1 cellular context compared by ENCODE assay signal in the genomic region with DNA sequence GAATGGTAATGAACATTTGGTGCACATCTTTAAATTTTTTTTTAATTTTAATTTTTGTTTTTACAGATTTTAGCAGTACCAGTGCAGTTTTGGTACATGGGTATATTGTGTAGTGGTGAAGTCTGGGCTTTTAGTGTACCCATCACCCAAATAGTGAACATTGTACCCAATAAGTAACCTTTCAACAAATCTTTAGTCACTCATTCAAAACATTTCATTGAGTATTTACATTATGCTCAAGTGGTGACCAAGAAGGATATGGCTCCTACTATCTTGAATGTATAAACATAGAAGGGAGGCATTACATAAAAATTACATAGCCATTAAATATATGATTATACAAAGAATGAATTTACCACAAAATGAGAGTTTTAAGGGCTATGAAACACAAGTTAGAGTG.
TF ChIP-seq lines count a peak whose summit lies in the region.

No MANE protein-coding gene starts in this region.

TF ChIP-seq in HepG2, 621 proteins besides CTCF, POLR2A, EP300 and RAD21 (continued from another document and continues in another):
- TF ChIP-seq, protein P1, sequence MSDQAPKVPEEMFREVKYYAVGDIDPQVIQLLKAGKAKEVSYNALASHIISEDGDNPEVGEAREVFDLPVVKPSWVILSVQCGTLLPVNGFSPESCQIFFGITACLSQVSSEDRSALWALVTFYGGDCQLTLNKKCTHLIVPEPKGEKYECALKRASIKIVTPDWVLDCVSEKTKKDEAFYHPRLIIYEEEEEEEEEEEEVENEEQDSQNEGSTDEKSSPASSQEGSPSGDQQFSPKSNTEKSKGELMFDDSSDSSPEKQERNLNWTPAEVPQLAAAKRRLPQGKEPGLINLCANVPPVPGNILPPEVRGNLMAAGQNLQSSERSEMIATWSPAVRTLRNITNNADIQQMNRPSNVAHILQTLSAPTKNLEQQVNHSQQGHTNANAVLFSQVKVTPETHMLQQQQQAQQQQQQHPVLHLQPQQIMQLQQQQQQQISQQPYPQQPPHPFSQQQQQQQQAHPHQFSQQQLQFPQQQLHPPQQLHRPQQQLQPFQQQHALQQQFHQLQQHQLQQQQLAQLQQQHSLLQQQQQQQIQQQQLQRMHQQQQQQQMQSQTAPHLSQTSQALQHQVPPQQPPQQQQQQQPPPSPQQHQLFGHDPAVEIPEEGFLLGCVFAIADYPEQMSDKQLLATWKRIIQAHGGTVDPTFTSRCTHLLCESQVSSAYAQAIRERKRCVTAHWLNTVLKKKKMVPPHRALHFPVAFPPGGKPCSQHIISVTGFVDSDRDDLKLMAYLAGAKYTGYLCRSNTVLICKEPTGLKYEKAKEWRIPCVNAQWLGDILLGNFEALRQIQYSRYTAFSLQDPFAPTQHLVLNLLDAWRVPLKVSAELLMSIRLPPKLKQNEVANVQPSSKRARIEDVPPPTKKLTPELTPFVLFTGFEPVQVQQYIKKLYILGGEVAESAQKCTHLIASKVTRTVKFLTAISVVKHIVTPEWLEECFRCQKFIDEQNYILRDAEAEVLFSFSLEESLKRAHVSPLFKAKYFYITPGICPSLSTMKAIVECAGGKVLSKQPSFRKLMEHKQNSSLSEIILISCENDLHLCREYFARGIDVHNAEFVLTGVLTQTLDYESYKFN (CRISPR knock-in tag; conservative IDR thresholded peaks at IDR 0.05): peak; percentile 72
- no peak for TF ChIP-seq PRPF4 (IDR thresholded peaks at IDR 0.05; ENCODE audit: low read depth, low read length, poor library complexity, severe bottlenecking)
- TF ChIP-seq, protein P2, sequence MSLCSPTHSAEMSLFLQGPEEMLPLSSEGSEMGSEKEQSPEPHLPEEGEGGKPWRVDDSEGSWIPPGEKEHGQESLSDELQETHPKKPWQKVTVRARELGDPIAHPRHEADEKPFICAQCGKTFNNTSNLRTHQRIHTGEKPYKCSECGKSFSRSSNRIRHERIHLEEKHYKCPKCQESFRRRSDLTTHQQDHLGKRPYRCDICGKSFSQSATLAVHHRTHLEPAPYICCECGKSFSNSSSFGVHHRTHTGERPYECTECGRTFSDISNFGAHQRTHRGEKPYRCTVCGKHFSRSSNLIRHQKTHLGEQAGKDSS (CRISPR knock-in tag; IDR thresholded peaks at IDR 0.05; ENCODE audit: borderline replicate concordance, low read depth): no peak
- TF ChIP-seq NFRKB (IDR thresholded peaks at IDR 0.05): no peak
- TF ChIP-seq TBX3 (IDR thresholded peaks at IDR 0.05; ENCODE audit: borderline replicate concordance): no peak
- TF ChIP-seq EHMT2 (IDR thresholded peaks at IDR 0.05; ENCODE audit: borderline replicate concordance, low read depth, low read length): peak; percentile 81
- TF ChIP-seq CEBPB (IDR thresholded peaks at IDR 0.05; ENCODE audit: borderline replicate concordance, low read depth, low read length): no peak
- no peak for TF ChIP-seq MATR3 (CRISPR knock-in tag; IDR thresholded peaks at IDR 0.05)
- no peak for TF ChIP-seq ZNF614 (CRISPR knock-in tag; IDR thresholded peaks at IDR 0.05; ENCODE audit: borderline replicate concordance)
- no peak for TF ChIP-seq ZNF878 (CRISPR knock-in tag; IDR thresholded peaks at IDR 0.05)
- no peak for TF ChIP-seq NFIB (CRISPR knock-in tag; IDR thresholded peaks at IDR 0.05; ENCODE audit: borderline replicate concordance)
- TF ChIP-seq, protein P3, sequence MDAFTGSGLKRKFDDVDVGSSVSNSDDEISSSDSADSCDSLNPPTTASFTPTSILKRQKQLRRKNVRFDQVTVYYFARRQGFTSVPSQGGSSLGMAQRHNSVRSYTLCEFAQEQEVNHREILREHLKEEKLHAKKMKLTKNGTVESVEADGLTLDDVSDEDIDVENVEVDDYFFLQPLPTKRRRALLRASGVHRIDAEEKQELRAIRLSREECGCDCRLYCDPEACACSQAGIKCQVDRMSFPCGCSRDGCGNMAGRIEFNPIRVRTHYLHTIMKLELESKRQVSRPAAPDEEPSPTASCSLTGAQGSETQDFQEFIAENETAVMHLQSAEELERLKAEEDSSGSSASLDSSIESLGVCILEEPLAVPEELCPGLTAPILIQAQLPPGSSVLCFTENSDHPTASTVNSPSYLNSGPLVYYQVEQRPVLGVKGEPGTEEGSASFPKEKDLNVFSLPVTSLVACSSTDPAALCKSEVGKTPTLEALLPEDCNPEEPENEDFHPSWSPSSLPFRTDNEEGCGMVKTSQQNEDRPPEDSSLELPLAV (CRISPR knock-in tag; conservative IDR thresholded peaks at IDR 0.05; ENCODE audit: low read depth): no peak
- no peak for TF ChIP-seq TBP (CRISPR knock-in tag; IDR thresholded peaks at IDR 0.05)
- no peak for TF ChIP-seq ATF7 (IDR thresholded peaks at IDR 0.05)
- no peak for TF ChIP-seq ATF7 (CRISPR knock-in tag; IDR thresholded peaks at IDR 0.05)
- TF ChIP-seq ZNF629 (CRISPR knock-in tag; conservative IDR thresholded peaks at IDR 0.05): peak; percentile 64
- peak; percentile 74; the same call in 1 of the 2 replicates for TF ChIP-seq ZNF644 (CRISPR knock-in tag; IDR thresholded peaks at IDR 0.05; ENCODE audit: low read depth)
- no peak for TF ChIP-seq ZNF589 (CRISPR knock-in tag; conservative IDR thresholded peaks at IDR 0.05)
- TF ChIP-seq NR1H2 (CRISPR knock-in tag; IDR thresholded peaks at IDR 0.05; ENCODE audit: borderline replicate concordance, low read depth): no peak
- TF ChIP-seq, protein P4, sequence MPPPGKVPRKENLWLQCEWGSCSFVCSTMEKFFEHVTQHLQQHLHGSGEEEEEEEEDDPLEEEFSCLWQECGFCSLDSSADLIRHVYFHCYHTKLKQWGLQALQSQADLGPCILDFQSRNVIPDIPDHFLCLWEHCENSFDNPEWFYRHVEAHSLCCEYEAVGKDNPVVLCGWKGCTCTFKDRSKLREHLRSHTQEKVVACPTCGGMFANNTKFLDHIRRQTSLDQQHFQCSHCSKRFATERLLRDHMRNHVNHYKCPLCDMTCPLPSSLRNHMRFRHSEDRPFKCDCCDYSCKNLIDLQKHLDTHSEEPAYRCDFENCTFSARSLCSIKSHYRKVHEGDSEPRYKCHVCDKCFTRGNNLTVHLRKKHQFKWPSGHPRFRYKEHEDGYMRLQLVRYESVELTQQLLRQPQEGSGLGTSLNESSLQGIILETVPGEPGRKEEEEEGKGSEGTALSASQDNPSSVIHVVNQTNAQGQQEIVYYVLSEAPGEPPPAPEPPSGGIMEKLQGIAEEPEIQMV (CRISPR knock-in tag; IDR thresholded peaks at IDR 0.05; ENCODE audit: low read depth): no peak
- no peak for TF ChIP-seq ERF (CRISPR knock-in tag; IDR thresholded peaks at IDR 0.05)
- TF ChIP-seq, protein P5, sequence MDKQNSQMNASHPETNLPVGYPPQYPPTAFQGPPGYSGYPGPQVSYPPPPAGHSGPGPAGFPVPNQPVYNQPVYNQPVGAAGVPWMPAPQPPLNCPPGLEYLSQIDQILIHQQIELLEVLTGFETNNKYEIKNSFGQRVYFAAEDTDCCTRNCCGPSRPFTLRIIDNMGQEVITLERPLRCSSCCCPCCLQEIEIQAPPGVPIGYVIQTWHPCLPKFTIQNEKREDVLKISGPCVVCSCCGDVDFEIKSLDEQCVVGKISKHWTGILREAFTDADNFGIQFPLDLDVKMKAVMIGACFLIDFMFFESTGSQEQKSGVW (CRISPR knock-in tag; IDR thresholded peaks at IDR 0.05; ENCODE audit: borderline replicate concordance): no peak
- peak; percentile 44; the same call in 1 of the 2 replicates for TF ChIP-seq POGZ (CRISPR knock-in tag; IDR thresholded peaks at IDR 0.05)
- TF ChIP-seq, protein P6, sequence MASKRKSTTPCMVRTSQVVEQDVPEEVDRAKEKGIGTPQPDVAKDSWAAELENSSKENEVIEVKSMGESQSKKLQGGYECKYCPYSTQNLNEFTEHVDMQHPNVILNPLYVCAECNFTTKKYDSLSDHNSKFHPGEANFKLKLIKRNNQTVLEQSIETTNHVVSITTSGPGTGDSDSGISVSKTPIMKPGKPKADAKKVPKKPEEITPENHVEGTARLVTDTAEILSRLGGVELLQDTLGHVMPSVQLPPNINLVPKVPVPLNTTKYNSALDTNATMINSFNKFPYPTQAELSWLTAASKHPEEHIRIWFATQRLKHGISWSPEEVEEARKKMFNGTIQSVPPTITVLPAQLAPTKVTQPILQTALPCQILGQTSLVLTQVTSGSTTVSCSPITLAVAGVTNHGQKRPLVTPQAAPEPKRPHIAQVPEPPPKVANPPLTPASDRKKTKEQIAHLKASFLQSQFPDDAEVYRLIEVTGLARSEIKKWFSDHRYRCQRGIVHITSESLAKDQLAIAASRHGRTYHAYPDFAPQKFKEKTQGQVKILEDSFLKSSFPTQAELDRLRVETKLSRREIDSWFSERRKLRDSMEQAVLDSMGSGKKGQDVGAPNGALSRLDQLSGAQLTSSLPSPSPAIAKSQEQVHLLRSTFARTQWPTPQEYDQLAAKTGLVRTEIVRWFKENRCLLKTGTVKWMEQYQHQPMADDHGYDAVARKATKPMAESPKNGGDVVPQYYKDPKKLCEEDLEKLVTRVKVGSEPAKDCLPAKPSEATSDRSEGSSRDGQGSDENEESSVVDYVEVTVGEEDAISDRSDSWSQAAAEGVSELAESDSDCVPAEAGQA (IDR thresholded peaks at IDR 0.05; ENCODE audit: low read depth): no peak
- TF ChIP-seq, protein P6 (CRISPR knock-in tag; IDR thresholded peaks at IDR 0.05; ENCODE audit: borderline replicate concordance): no peak
- no peak for TF ChIP-seq ZNF274 (CRISPR knock-in tag; IDR thresholded peaks at IDR 0.05)
- no peak for TF ChIP-seq KLF15 (CRISPR knock-in tag; IDR thresholded peaks at IDR 0.05; ENCODE audit: borderline replicate concordance)
- TF ChIP-seq, protein P7, sequence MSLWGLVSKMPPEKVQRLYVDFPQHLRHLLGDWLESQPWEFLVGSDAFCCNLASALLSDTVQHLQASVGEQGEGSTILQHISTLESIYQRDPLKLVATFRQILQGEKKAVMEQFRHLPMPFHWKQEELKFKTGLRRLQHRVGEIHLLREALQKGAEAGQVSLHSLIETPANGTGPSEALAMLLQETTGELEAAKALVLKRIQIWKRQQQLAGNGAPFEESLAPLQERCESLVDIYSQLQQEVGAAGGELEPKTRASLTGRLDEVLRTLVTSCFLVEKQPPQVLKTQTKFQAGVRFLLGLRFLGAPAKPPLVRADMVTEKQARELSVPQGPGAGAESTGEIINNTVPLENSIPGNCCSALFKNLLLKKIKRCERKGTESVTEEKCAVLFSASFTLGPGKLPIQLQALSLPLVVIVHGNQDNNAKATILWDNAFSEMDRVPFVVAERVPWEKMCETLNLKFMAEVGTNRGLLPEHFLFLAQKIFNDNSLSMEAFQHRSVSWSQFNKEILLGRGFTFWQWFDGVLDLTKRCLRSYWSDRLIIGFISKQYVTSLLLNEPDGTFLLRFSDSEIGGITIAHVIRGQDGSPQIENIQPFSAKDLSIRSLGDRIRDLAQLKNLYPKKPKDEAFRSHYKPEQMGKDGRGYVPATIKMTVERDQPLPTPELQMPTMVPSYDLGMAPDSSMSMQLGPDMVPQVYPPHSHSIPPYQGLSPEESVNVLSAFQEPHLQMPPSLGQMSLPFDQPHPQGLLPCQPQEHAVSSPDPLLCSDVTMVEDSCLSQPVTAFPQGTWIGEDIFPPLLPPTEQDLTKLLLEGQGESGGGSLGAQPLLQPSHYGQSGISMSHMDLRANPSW (CRISPR knock-in tag; IDR thresholded peaks at IDR 0.05; ENCODE audit: borderline replicate concordance): no peak
- TF ChIP-seq RAD51 (IDR thresholded peaks at IDR 0.05; ENCODE audit: borderline replicate concordance): no peak
- TF ChIP-seq CREM (IDR thresholded peaks at IDR 0.05): peak; percentile 25; the same call in 1 of the 2 replicates
- no peak for TF ChIP-seq CREM (CRISPR knock-in tag; IDR thresholded peaks at IDR 0.05)
- TF ChIP-seq, protein P8, sequence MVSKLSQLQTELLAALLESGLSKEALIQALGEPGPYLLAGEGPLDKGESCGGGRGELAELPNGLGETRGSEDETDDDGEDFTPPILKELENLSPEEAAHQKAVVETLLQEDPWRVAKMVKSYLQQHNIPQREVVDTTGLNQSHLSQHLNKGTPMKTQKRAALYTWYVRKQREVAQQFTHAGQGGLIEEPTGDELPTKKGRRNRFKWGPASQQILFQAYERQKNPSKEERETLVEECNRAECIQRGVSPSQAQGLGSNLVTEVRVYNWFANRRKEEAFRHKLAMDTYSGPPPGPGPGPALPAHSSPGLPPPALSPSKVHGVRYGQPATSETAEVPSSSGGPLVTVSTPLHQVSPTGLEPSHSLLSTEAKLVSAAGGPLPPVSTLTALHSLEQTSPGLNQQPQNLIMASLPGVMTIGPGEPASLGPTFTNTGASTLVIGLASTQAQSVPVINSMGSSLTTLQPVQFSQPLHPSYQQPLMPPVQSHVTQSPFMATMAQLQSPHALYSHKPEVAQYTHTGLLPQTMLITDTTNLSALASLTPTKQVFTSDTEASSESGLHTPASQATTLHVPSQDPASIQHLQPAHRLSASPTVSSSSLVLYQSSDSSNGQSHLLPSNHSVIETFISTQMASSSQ (IDR thresholded peaks at IDR 0.05; ENCODE audit: low read depth): peak; percentile 70
- TF ChIP-seq, protein P8 (CRISPR knock-in tag; IDR thresholded peaks at IDR 0.05; ENCODE audit: borderline replicate concordance): peak; percentile 59; the same call in 1 of the 2 replicates
- TF ChIP-seq ZNF24 (IDR thresholded peaks at IDR 0.05): no peak
- TF ChIP-seq PPARG (CRISPR knock-in tag; conservative IDR thresholded peaks at IDR 0.05): peak; percentile 80
